ENCODE assay signal across 27 cellular contexts in genomic region chr1:53079251-53079650, GRCh38. TPM values are rescaled to one million over a fixed set of nuclear protein-coding genes. Genes with fewer than 3 reads are reported as not detected.
"Had no signal": no experiment of that assay in that cellular context is flagged by ENCODE, and none has a peak within 500 bp of the region (broad histone marks: within the 10 kb centered on the region; RNA-seq: fewer than 3 reads in every experiment).

No MANE protein-coding gene starts in this region.

- H3K36me3 ChIP-seq: adrenal gland, cardiac muscle cell, neural progenitor cell, thyroid gland, upper lobe of left lung had no signal

- H2AFZ ChIP-seq: neural progenitor cell had no signal

- H3K27me3 Mint-ChIP-seq: activated CD4-positive, alpha-beta T cell treated with anti-CD3 and anti-CD28 coated beads for 36 hours; activated naive CD8-positive, alpha-beta T cell treated with anti-CD3 and anti-CD28 coated beads for 36 hours; effector memory CD8-positive, alpha-beta T cell had no signal

- H3K9me3 Mint-ChIP-seq: activated naive CD4-positive, alpha-beta T cell treated with anti-CD3 and anti-CD28 coated beads for 36 hours; activated naive CD8-positive, alpha-beta T cell treated with anti-CD3 and anti-CD28 coated beads for 36 hours; effector memory CD8-positive, alpha-beta T cell; memory B cell; natural killer cell; stimulated activated memory B cell treated with anti-CD40 and anti-IgM and Interleukin-4, amounts not matched to agents 10 μg/mL and 1 μg/mL and 100 μg/mL, for 72 hours had no signal

- H3K4me2 ChIP-seq: neural progenitor cell had no signal

- H3K9me3 ChIP-seq: adrenal gland, ascending aorta, gastroesophageal sphincter, sigmoid colon, stomach, thyroid gland, upper lobe of left lung had no signal

- ATAC-seq: activated CD4-positive, alpha-beta T cell treated with anti-CD3 and anti-CD28 coated beads for 36 hours; effector memory CD8-positive, alpha-beta T cell; gastroesophageal sphincter; natural killer cell; stimulated activated memory B cell treated with anti-CD40 and anti-IgM and Interleukin-4, amounts not matched to agents 10 μg/mL and 1 μg/mL and 100 μg/mL, for 72 hours had no signal

- H3K9ac ChIP-seq: neural progenitor cell had no signal

- FAIRE-seq: small intestine had no signal

- H3K27ac ChIP-seq: adrenal gland, ascending aorta, cardiac muscle cell, gastroesophageal sphincter, neural progenitor cell, sigmoid colon, stomach, thyroid gland, upper lobe of left lung had no signal

- H3K36me3 Mint-ChIP-seq: activated naive CD8-positive, alpha-beta T cell treated with anti-CD3 and anti-CD28 coated beads for 36 hours; brain; memory B cell; natural killer cell; neural progenitor cell; stimulated activated memory B cell treated with anti-CD40 and anti-IgM and Interleukin-4, amounts not matched to agents 10 μg/mL and 1 μg/mL and 100 μg/mL, for 72 hours had no signal

- H3K4me3 Mint-ChIP-seq: activated CD4-positive, alpha-beta T cell treated with anti-CD3 and anti-CD28 coated beads for 36 hours; activated naive CD4-positive, alpha-beta T cell treated with anti-CD3 and anti-CD28 coated beads for 36 hours; activated naive CD8-positive, alpha-beta T cell treated with anti-CD3 and anti-CD28 coated beads for 36 hours; brain; effector memory CD8-positive, alpha-beta T cell; memory B cell; natural killer cell; neural progenitor cell; stimulated activated memory B cell treated with anti-CD40 and anti-IgM and Interleukin-4, amounts not matched to agents 10 μg/mL and 1 μg/mL and 100 μg/mL, for 72 hours had no signal

- H3K4me1 Mint-ChIP-seq: activated CD4-positive, alpha-beta T cell treated with anti-CD3 and anti-CD28 coated beads for 36 hours; activated naive CD8-positive, alpha-beta T cell treated with anti-CD3 and anti-CD28 coated beads for 36 hours; memory B cell; stimulated activated memory B cell treated with anti-CD40 and anti-IgM and Interleukin-4, amounts not matched to agents 10 μg/mL and 1 μg/mL and 100 μg/mL, for 72 hours had no signal

- H3K4me1 ChIP-seq: adrenal gland, ascending aorta, sigmoid colon, stomach, thyroid gland, upper lobe of left lung had no signal

- H3K27ac Mint-ChIP-seq: activated CD4-positive, alpha-beta T cell treated with anti-CD3 and anti-CD28 coated beads for 36 hours; activated naive CD4-positive, alpha-beta T cell treated with anti-CD3 and anti-CD28 coated beads for 36 hours; activated naive CD8-positive, alpha-beta T cell treated with anti-CD3 and anti-CD28 coated beads for 36 hours; effector memory CD8-positive, alpha-beta T cell; memory B cell; natural killer cell; neural progenitor cell; stimulated activated memory B cell treated with anti-CD40 and anti-IgM and Interleukin-4, amounts not matched to agents 10 μg/mL and 1 μg/mL and 100 μg/mL, for 72 hours had no signal

- H3K4me3 ChIP-seq: adrenal gland, ascending aorta, cardiac muscle cell, gastroesophageal sphincter, neural progenitor cell, sigmoid colon, stomach, thyroid gland, upper lobe of left lung had no signal

- H3K27me3 ChIP-seq: adrenal gland, ascending aorta, cardiac muscle cell, gastroesophageal sphincter, neural progenitor cell, sigmoid colon, stomach, thyroid gland, upper lobe of left lung had no signal

- DNase-seq: activated CD4-positive, alpha-beta T cell treated with anti-CD3 and anti-CD28 coated beads for 36 hours; activated CD4-positive, CD25-positive, alpha-beta regulatory T cell; activated effector memory CD4-positive, alpha-beta T cell treated with Interleukin-2 at 50 U/mL for 16 hours; activated naive CD4-positive, alpha-beta T cell treated with anti-CD3 and anti-CD28 coated beads for 36 hours; activated naive CD8-positive, alpha-beta T cell treated with anti-CD3 and anti-CD28 coated beads for 36 hours; adrenal gland; cortex of kidney; effector memory CD8-positive, alpha-beta T cell; erythroblast; head of caudate nucleus; natural killer cell; sigmoid colon; small intestine; stimulated activated CD4-positive, alpha-beta T cell treated with anti-CD3 and anti-CD28 coated beads, Interleukin-1b, Interleukin-23, amount 100 ng/mL, for 48 hours; stimulated activated CD4-positive, alpha-beta T cell treated with anti-CD3 and anti-CD28 coated beads, Interleukin-4, amount 100 ng/mL, for 4 hours; stimulated activated CD8-positive, alpha-beta memory T cell treated with anti-CD3 and anti-CD28 coated beads, Interleukin-4, amount 100 ng/mL, for 48 hours; stomach; T-helper 1 cell; thyroid gland had no signal

RNA-seq across cellular contexts. Expression of gene PODN, which starts 17.2 kb away (rescaled TPM):
- total RNA-seq: activated CD4-positive, alpha-beta T cell treated with anti-CD3 and anti-CD28 coated beads for 36 hours; activated naive CD4-positive, alpha-beta T cell treated with anti-CD3 and anti-CD28 coated beads for 36 hours; activated naive CD8-positive, alpha-beta T cell treated with anti-CD3 and anti-CD28 coated beads for 36 hours had no signal
